Comparison of ENCODE assay signal across 8 cellular contexts in genomic region chr2:131104487-131105155, GRCh38. TPM values are rescaled to one million over a fixed set of nuclear protein-coding genes. Genes with fewer than 3 reads are reported as not detected.
DNase-seq lines count a peak whose midpoint lies in the region; ATAC-seq, FAIRE-seq and TF ChIP-seq lines count a peak whose summit lies in the region.

No MANE protein-coding gene starts in this region.

- H3K4me2 ChIP-seq in keratinocyte (ENCODE audit: control insufficient read depth, extremely low read depth, insufficient read depth, low read depth, low read length) = peak overlapping the region; percentile 88

- H3K4me1 ChIP-seq in keratinocyte (ENCODE audit: control insufficient read depth, extremely low read depth, insufficient read depth, low read length) = peaks cover 17% of the 10 kb centered on the region

- dilution Hi-C loops in keratinocyte (cut with MboI; ENCODE audit: extremely low pct_ligation_motif_present, low sequenced_read_pairs) = no loop called here

- DNase-seq in activated CD4-positive, CD25-positive, alpha-beta regulatory T cell treated with anti-CD3 and anti-CD28 coated beads, Interleukin-2, amount 50 U/mL, for 16 hours (ENCODE audit: low read depth, low spot score) = peak; percentile 28
- no peak for DNase-seq in activated CD4-positive, CD25-positive, alpha-beta regulatory T cell treated with anti-CD3 and anti-CD28 coated beads, Interleukin-2, amount 50 U/mL, for 72 hours
- DNase-seq in NCI-H1436 treated with DMSO at 0.1 percent for 48 hours (lab: John Stamatoyannopoulos, UW) (peak; percentile 21), T-helper 9 cell (peak; percentile 43), T47D (ENCODE audit: low read depth in 1 of 2, low spot score in 1 of 2) (peak; percentile 33 to 85), keratinocyte (ENCODE audit: low read depth, low spot score) (no peak)
- DNase-seq in stimulated activated CD4-positive, alpha-beta T cell treated with anti-CD3 and anti-CD28 coated beads, Interleukin-1b, Interleukin-23, amount 100 ng/mL, for 48 hours = peak; percentile 35

- no peaks in the 10 kb centered on the region for H3K9me3 ChIP-seq in keratinocyte (ENCODE audit: control insufficient read depth, low read depth, low read length)

- FAIRE-seq in keratinocyte (lab: Jason Lieb, UNC) = peak; percentile 60

- TF ChIP-seq CTCF in keratinocyte (optimal IDR thresholded peaks at IDR 0.05 in 1 of 3, IDR thresholded peaks at IDR 0.05 in 1 of 3, conservative IDR thresholded peaks at IDR 0.05 in 1 of 3; ENCODE audit: extremely low read depth in 1 of 3, insufficient read depth in 2 of 3, low read length in 3 of 3) = no peak

- peaks cover 44% of the 10 kb centered on the region for H3K79me2 ChIP-seq in keratinocyte (ENCODE audit: control insufficient read depth, insufficient read depth, low read length)

- no peaks in the 10 kb centered on the region for H3K9me1 ChIP-seq in keratinocyte (ENCODE audit: control insufficient read depth, extremely low read depth, insufficient read depth, low read length)

- peak overlapping the region; percentile 93 for H3K27ac ChIP-seq in keratinocyte (ENCODE audit: control insufficient read depth, insufficient read depth, low read length)

- no peaks in the 10 kb centered on the region for H3K36me3 ChIP-seq in keratinocyte (ENCODE audit: control insufficient read depth in 2 of 2, extremely low read depth in 1 of 2, insufficient read depth in 2 of 2, low read length in 2 of 2)

- in situ Hi-C loops in T47D (cut with HindIII; ENCODE audit: low pct_unique_long_range_greater_than_20kb, low sequenced_read_pairs) = no loop called here

- peak overlapping the region; percentile 74 for H2AFZ ChIP-seq in keratinocyte (ENCODE audit: control insufficient read depth, low read length)

- H3K4me3 ChIP-seq in keratinocyte (ENCODE audit: control insufficient read depth in 2 of 3, extremely low read depth in 1 of 3, insufficient read depth in 2 of 3, low read depth in 1 of 3, low read length in 3 of 3) = peak overlapping the region; percentile 78 to 86 (median 85)

- H4K20me1 ChIP-seq in keratinocyte (ENCODE audit: control insufficient read depth, extremely low read depth, insufficient read depth, low read length) = peaks cover 10% of the 10 kb centered on the region

- H3K27me3 ChIP-seq in keratinocyte (ENCODE audit: control insufficient read depth, extremely low read depth, insufficient read depth, low read length) = no peaks in the 10 kb centered on the region

- ATAC-seq in HG02852 (IDR thresholded peaks at IDR 0.05; ENCODE audit: unreplicated experiment) = peak; percentile 70

- H3K9ac ChIP-seq in keratinocyte (ENCODE audit: control insufficient read depth, extremely low read depth, insufficient read depth, low read length) = peak overlapping the region; percentile 95

RNA-seq across cellular contexts. Expression of gene PLEKHB2, which starts 0.5 kb away (rescaled TPM):
- polyA plus RNA-seq in keratinocyte = 74.9 to 77.0 TPM (median 75.5 TPM) in 3 replicates
- 63.1 TPM for polyA plus RNA-seq in keratinocyte (2011; ENCODE audit: low read depth)
- polyA plus RNA-seq in keratinocyte (2011; cell fraction: cytosol; rRNA removed) = 97.1 and 105 TPM in 2 replicates
- polyA plus RNA-seq in keratinocyte (2011; cell fraction: nucleus; rRNA removed) = 85.2 and 96.0 TPM in 2 replicates
- 56.6 and 73.4 TPM in 2 replicates for polyA plus RNA-seq in keratinocyte (2012; ENCODE audit: low replicate concordance)
- polyA minus RNA-seq in keratinocyte = 75.1 to 128 TPM (median 121 TPM) in 3 replicates
- polyA minus RNA-seq in keratinocyte (2011; cell fraction: cytosol; rRNA and poly(A)+ RNA removed) = 90.9 TPM
- 60.4 and 83.4 TPM in 2 replicates for polyA minus RNA-seq in keratinocyte (2011; cell fraction: nucleus; rRNA and poly(A)+ RNA removed)

RNA-seq across cellular contexts. Expression of gene FAM168B, which starts 11.4 kb away (rescaled TPM):
- polyA plus RNA-seq in keratinocyte = 50.8 to 88.4 TPM (median 63.6 TPM) in 3 replicates
- 17.4 TPM for polyA plus RNA-seq in keratinocyte (2011; ENCODE audit: low read depth)
- polyA plus RNA-seq in keratinocyte (2011; cell fraction: cytosol; rRNA removed) = 66.2 and 78.5 TPM in 2 replicates
- polyA plus RNA-seq in keratinocyte (2011; cell fraction: nucleus; rRNA removed) = 75.3 and 96.1 TPM in 2 replicates
- 38.7 and 63.1 TPM in 2 replicates for polyA plus RNA-seq in keratinocyte (2012; ENCODE audit: low replicate concordance)
- 83.0 to 191 TPM (median 115 TPM) in 3 replicates for polyA minus RNA-seq in keratinocyte
- polyA minus RNA-seq in keratinocyte (2011; cell fraction: cytosol; rRNA and poly(A)+ RNA removed) = 111 TPM
- 46.8 and 59.2 TPM in 2 replicates for polyA minus RNA-seq in keratinocyte (2011; cell fraction: nucleus; rRNA and poly(A)+ RNA removed)

Comparison
In these comparisons a context has a peak if more than half of its experiments do, and no peak if none do; other contexts are left out.
1. DNase-seq: peak in activated CD4-positive, CD25-positive, alpha-beta regulatory T cell treated with anti-CD3 and anti-CD28 coated beads, Interleukin-2, amount 50 U/mL, for 16 hours (single experiment), NCI-H1436 treated with DMSO at 0.1 percent for 48 hours (single experiment), T-helper 9 cell (single experiment), T47D (2 of 2) and stimulated activated CD4-positive, alpha-beta T cell treated with anti-CD3 and anti-CD28 coated beads, Interleukin-1b, Interleukin-23, amount 100 ng/mL, for 48 hours (single experiment); none in activated CD4-positive, CD25-positive, alpha-beta regulatory T cell treated with anti-CD3 and anti-CD28 coated beads, Interleukin-2, amount 50 U/mL, for 72 hours (single experiment) and keratinocyte (single experiment).